ENCODE assay signal across 22 cellular contexts in the genomic region with DNA sequence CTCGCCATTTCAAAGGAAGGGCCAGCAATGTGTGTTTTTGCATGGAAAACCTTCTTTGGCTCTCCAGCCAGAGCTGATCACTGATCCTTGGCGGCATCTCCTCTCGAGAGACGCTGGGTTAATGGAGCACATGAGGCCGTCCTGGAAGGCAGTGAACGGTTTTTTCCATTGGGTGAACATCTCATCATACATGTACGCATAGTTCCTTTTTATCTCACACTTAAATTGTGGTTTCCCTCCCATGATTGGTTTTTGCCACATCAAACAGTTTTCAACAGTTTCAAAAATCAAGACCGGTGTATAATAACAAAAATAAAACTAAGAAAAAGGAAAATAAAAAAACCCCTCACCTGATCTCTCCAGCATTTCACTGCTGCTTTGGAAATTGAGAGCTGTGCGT.
A peak's percentile ranks its signal among the peaks of the same experiment; 100 is the strongest.
DNase-seq lines count a peak whose midpoint lies in the region; ATAC-seq, FAIRE-seq and TF ChIP-seq lines count a peak whose summit lies in the region.
"Had no signal": no experiment of that assay in that cellular context is flagged by ENCODE, and none has a peak within 500 bp of the region (broad histone marks: within the 10 kb centered on the region; RNA-seq: fewer than 3 reads in every experiment).

No MANE protein-coding gene starts in this region.

- no peaks in the 10 kb centered on the region for H3K79me2 ChIP-seq in PC-3 (ENCODE audit: low read length)
- H3K79me2 ChIP-seq: parathyroid adenoma had no signal

- peaks cover 31% of the 10 kb centered on the region for H3K27me3 Mint-ChIP-seq in activated CD8-positive, alpha-beta T cell treated with anti-CD3 and anti-CD28 coated beads for 36 hours
- peaks cover 24% of the 10 kb centered on the region for H3K27me3 Mint-ChIP-seq in activated CD8-positive, alpha-beta T cell treated with anti-CD3 and anti-CD28 coated beads, Interleukin-2, amount 10 ng/mL, durations not matched to agents 7 days and 5 days (ENCODE audit: low read depth)

- no peak overlapping the region for H3K27ac Mint-ChIP-seq in activated CD8-positive, alpha-beta T cell treated with anti-CD3 and anti-CD28 coated beads for 36 hours
- H3K27ac Mint-ChIP-seq in activated CD8-positive, alpha-beta T cell treated with anti-CD3 and anti-CD28 coated beads, Interleukin-2, amount 10 ng/mL, durations not matched to agents 7 days and 5 days, result no peak overlapping the region
- H3K27ac Mint-ChIP-seq: CD8-positive, alpha-beta T cell; HFFc6; IgD-negative memory B cell had no signal

- no peaks in the 10 kb centered on the region for H3K27me3 ChIP-seq in PC-3 (ENCODE audit: low read length)
- H3K27me3 ChIP-seq: adrenal gland had no signal

- no peak for FAIRE-seq in GM12891 (lab: Jason Lieb, UNC)
- FAIRE-seq: RCC 7860 had no signal

- ATAC-seq in activated CD8-positive, alpha-beta T cell treated with anti-CD3 and anti-CD28 coated beads for 36 hours, result peak; percentile 86
- ATAC-seq in activated CD8-positive, alpha-beta T cell treated with anti-CD3 and anti-CD28 coated beads, Interleukin-2, amount 10 ng/mL, durations not matched to agents 7 days and 5 days, result no peak
- no peak for ATAC-seq in PC-3
- ATAC-seq: CD8-positive, alpha-beta T cell; left colon had no signal

- no peaks in the 10 kb centered on the region for H3K36me3 Mint-ChIP-seq in activated CD8-positive, alpha-beta T cell treated with anti-CD3 and anti-CD28 coated beads for 36 hours (ENCODE audit: low read depth)
- no peaks in the 10 kb centered on the region for H3K36me3 Mint-ChIP-seq in activated CD8-positive, alpha-beta T cell treated with anti-CD3 and anti-CD28 coated beads, Interleukin-2, amount 10 ng/mL, durations not matched to agents 7 days and 5 days (ENCODE audit: low read depth)
- H3K36me3 Mint-ChIP-seq: CD8-positive, alpha-beta T cell had no signal

- no peaks in the 10 kb centered on the region for H3F3A ChIP-seq in PC-3 (ENCODE audit: low read length, unreplicated experiment)

- H3K4me3 ChIP-seq in Jurkat, Clone E6-1 (ENCODE audit: low read length), result no peak overlapping the region
- no peak overlapping the region for H3K4me3 ChIP-seq in PC-3 (ENCODE audit: low read length)
- H3K4me3 ChIP-seq: adrenal gland, skin epidermis had no signal

- H2AFZ ChIP-seq in PC-3 (ENCODE audit: low read length), result no peak overlapping the region
- H2AFZ ChIP-seq: parathyroid adenoma had no signal

- TF ChIP-seq POLR2A in GM12891 (IDR thresholded peaks at IDR 0.05; ENCODE audit: low read depth, low read length), result no peak

- no peaks in the 10 kb centered on the region for H3K9me2 ChIP-seq in PC-3 (replicated peaks; ENCODE audit: low read length)

- no peak overlapping the region for H3K27ac ChIP-seq in PC-3 (ENCODE audit: low read length)
- H3K27ac ChIP-seq: adrenal gland, parathyroid adenoma, skin epidermis, VCaP had no signal

- intact Hi-C loops in activated CD8-positive, alpha-beta T cell treated with anti-CD3 and anti-CD28 coated beads for 36 hours (cut with micrococcal nuclease), result loop anchor here (10.0 kb wide), 1 partner anchor 158 kb away; no protein-coding TSS in a partner anchor
- intact Hi-C loops in cardiac septum (cut with DNase I), result no loop called here
- intact Hi-C loops in PC-3 (cut with micrococcal nuclease), result no loop called here

- H3K4me2 ChIP-seq in PC-3 (ENCODE audit: low read length), result no peak overlapping the region

- H3K36me3 ChIP-seq in PC-3 (ENCODE audit: low read depth, low read length), result no peaks in the 10 kb centered on the region
- H3K36me3 ChIP-seq: adrenal gland had no signal

- no peaks in the 10 kb centered on the region for H3K9me3 ChIP-seq in PC-3 (ENCODE audit: low read length)
- H3K9me3 ChIP-seq: adrenal gland had no signal

- no peaks in the 10 kb centered on the region for H3K4me1 ChIP-seq in PC-3 (ENCODE audit: insufficient read depth, low read length)
- H3K4me1 ChIP-seq: adrenal gland, parathyroid adenoma had no signal

- H3K9ac ChIP-seq in PC-3 (ENCODE audit: low read length), result no peak overlapping the region
- H3K9ac ChIP-seq: parathyroid adenoma had no signal

- POLR2A ChIA-PET in activated CD8-positive, alpha-beta T cell treated with anti-CD3 and anti-CD28 coated beads for 36 hours (lab: Charles Lee), result no interaction called here
- POLR2A ChIA-PET in activated CD8-positive, alpha-beta T cell treated with anti-CD3 and anti-CD28 coated beads, Interleukin-2, amount 10 ng/mL, durations not matched to agents 7 days and 5 days (lab: Charles Lee), result no interaction called here
- POLR2A ChIA-PET in PC-3 (lab: Charles Lee; ENCODE audit: unreplicated experiment), result no interaction called here

- H4K20me1 ChIP-seq in PC-3 (ENCODE audit: low read length), result no peaks in the 10 kb centered on the region

- no peak overlapping the region for H3K4me3 Mint-ChIP-seq in activated CD8-positive, alpha-beta T cell treated with anti-CD3 and anti-CD28 coated beads for 36 hours
- no peak overlapping the region for H3K4me3 Mint-ChIP-seq in activated CD8-positive, alpha-beta T cell treated with anti-CD3 and anti-CD28 coated beads, Interleukin-2, amount 10 ng/mL, durations not matched to agents 7 days and 5 days
- H3K4me3 Mint-ChIP-seq: CD8-positive, alpha-beta T cell; HFFc6; IgD-negative memory B cell had no signal

- no peaks in the 10 kb centered on the region for H3K9me3 Mint-ChIP-seq in activated CD8-positive, alpha-beta T cell treated with anti-CD3 and anti-CD28 coated beads for 36 hours
- H3K9me3 Mint-ChIP-seq in activated CD8-positive, alpha-beta T cell treated with anti-CD3 and anti-CD28 coated beads, Interleukin-2, amount 10 ng/mL, durations not matched to agents 7 days and 5 days (ENCODE audit: insufficient read depth), result no peaks in the 10 kb centered on the region
- H3K9me3 Mint-ChIP-seq: CD8-positive, alpha-beta T cell; HFFc6; IgD-negative memory B cell had no signal

- BruUV-seq in PC-3 (replicated peaks; lab: Mats Ljungman, UMichigan), result no TSS peak

- H3K4me1 Mint-ChIP-seq in activated CD8-positive, alpha-beta T cell treated with anti-CD3 and anti-CD28 coated beads for 36 hours (ENCODE audit: low read depth), result peaks cover 26% of the 10 kb centered on the region
- peaks cover 14% of the 10 kb centered on the region for H3K4me1 Mint-ChIP-seq in activated CD8-positive, alpha-beta T cell treated with anti-CD3 and anti-CD28 coated beads, Interleukin-2, amount 10 ng/mL, durations not matched to agents 7 days and 5 days (ENCODE audit: low read depth)
- H3K4me1 Mint-ChIP-seq: IgD-negative memory B cell had no signal

- peak; percentile 43 for DNase-seq in activated CD8-positive, alpha-beta T cell treated with anti-CD3 and anti-CD28 coated beads for 36 hours
- no peak for DNase-seq in activated CD8-positive, alpha-beta T cell treated with anti-CD3 and anti-CD28 coated beads, Interleukin-2, amount 10 ng/mL, durations not matched to agents 7 days and 5 days
- DNase-seq in Jurkat, Clone E6-1 (ENCODE audit: low read depth, low spot score), result peak; percentile 83
- DNase-seq in cardiac septum (ENCODE audit: low spot score) (peak; percentile 73), PC-3 (no peak), middle frontal gyrus (ENCODE audit: extremely low spot score, low spot score) (no peak), GM12891 (ENCODE audit: insufficient read length, low spot score) (no peak)
- DNase-seq in stimulated activated CD4-positive, alpha-beta T cell treated with anti-CD3 and anti-CD28 coated beads, Interleukin-4, amount 100 ng/mL, for 1 hour, result peak; percentile 7
- DNase-seq: activated CD8-positive, alpha-beta memory T cell treated with anti-CD3 and anti-CD28 coated beads, Interleukin-2, amount 50 U/mL, for 48 hours; adrenal gland; caudate nucleus; CD8-positive, alpha-beta T cell; effector memory CD4-positive, alpha-beta T cell; HFFc6; left colon; NCI-H82; substantia nigra had no signal

- TF ChIP-seq CTCF in activated CD8-positive, alpha-beta T cell treated with anti-CD3 and anti-CD28 coated beads for 36 hours (IDR thresholded peaks at IDR 0.05), result no peak
- no peak for TF ChIP-seq CTCF in PC-3 (conservative IDR thresholded peaks at IDR 0.05; ENCODE audit: low read depth, low read length)

- CTCF ChIA-PET in activated CD8-positive, alpha-beta T cell treated with anti-CD3 and anti-CD28 coated beads for 36 hours (lab: Charles Lee), result no interaction called here
- CTCF ChIA-PET in activated CD8-positive, alpha-beta T cell treated with anti-CD3 and anti-CD28 coated beads, Interleukin-2, amount 10 ng/mL, durations not matched to agents 7 days and 5 days (lab: Charles Lee), result interaction anchor here (1.2 kb wide), 1 partner anchor 20 kb away, joined by 3 read pairs; no protein-coding TSS in a partner anchor
- CTCF ChIA-PET in PC-3 (lab: Charles Lee), result no interaction called here

TF ChIP-seq in GM12891, 5 proteins besides CTCF, POLR2A, EP300 and RAD21:
- TF ChIP-seq POU2F2 (IDR thresholded peaks at IDR 0.05; ENCODE audit: low read depth, low read length), result no peak
- TF ChIP-seq TAF1 (IDR thresholded peaks at IDR 0.05; ENCODE audit: low read depth, low read length), result no peak
- TF ChIP-seq PAX5 (IDR thresholded peaks at IDR 0.05; ENCODE audit: insufficient read depth, low read length, severe bottlenecking), result no peak
- TF ChIP-seq POLR2AphosphoS5 (IDR thresholded peaks at IDR 0.05; ENCODE audit: low read depth, low read length), result no peak
- TF ChIP-seq SPI1 (IDR thresholded peaks at IDR 0.05; ENCODE audit: low read depth, low read length), result no peak

Comparison
In these comparisons a context has a peak if more than half of its experiments do, and no peak if none do; other contexts are left out.
1. DNase-seq: peak in activated CD8-positive, alpha-beta T cell treated with anti-CD3 and anti-CD28 coated beads for 36 hours (single experiment), Jurkat, Clone E6-1 (single experiment), cardiac septum (single experiment) and stimulated activated CD4-positive, alpha-beta T cell treated with anti-CD3 and anti-CD28 coated beads, Interleukin-4, amount 100 ng/mL, for 1 hour (single experiment); none in activated CD8-positive, alpha-beta T cell treated with anti-CD3 and anti-CD28 coated beads, Interleukin-2, amount 10 ng/mL, durations not matched to agents 7 days and 5 days (single experiment), PC-3 (single experiment), middle frontal gyrus (single experiment) and GM12891 (single experiment).